ENCODE assay signal across 8 cellular contexts in genomic region chr12:53984901-53985357, GRCh38. TPM values are rescaled to one million over a fixed set of nuclear protein-coding genes. Genes with fewer than 3 reads are reported as not detected.
DNase-seq lines count a peak whose midpoint lies in the region; ATAC-seq and TF ChIP-seq lines count a peak whose summit lies in the region.

Gene HOXC10, plus strand, starts transcription at chr12:53985146. Its CDS starts 114 bp downstream, at chr12:53985260.

- peak within 1 kb of the TSS; percentile 35 for H3K4me2 ChIP-seq in parathyroid adenoma (ENCODE audit: low read length)

- peak within 1 kb of the TSS; percentile 64 for H3K4me3 ChIP-seq in fibroblast of villous mesenchyme (ENCODE audit: low read depth, low read length)
- H3K4me3 ChIP-seq in parathyroid adenoma (ENCODE audit: low read depth, low read length), result no peak within 1 kb of the TSS
- peak within 1 kb of the TSS in 1 of 3 donors; percentile 0 for H3K4me3 ChIP-seq in thyroid gland (replicated peaks in 1 of 3)

- no peak within 1 kb of the TSS for H3K27ac ChIP-seq in parathyroid adenoma
- no peak within 1 kb of the TSS for H3K27ac ChIP-seq in thyroid gland

- peak; percentile 98 for DNase-seq in Daoy (ENCODE audit: low read depth)
- peak; percentile 95 for DNase-seq in HS-5 (ENCODE audit: low read depth)
- DNase-seq in activated T-cell treated with anti-CD3 and anti-CD28 coated beads, Interleukin-2, amount 50 U/mL, for 48 hours, result peak; percentile 92 to 93
- peak; percentile 96 for DNase-seq in fibroblast of villous mesenchyme (ENCODE audit: low read depth)
- peak; percentile 57 to 65 for DNase-seq in thyroid gland

- peaks cover 37% of the 10 kb centered on the region for H3K27me3 ChIP-seq in parathyroid adenoma (ENCODE audit: control insufficient read depth, insufficient read depth, low read length)
- H3K27me3 ChIP-seq in thyroid gland, result peaks cover 89% of the 10 kb centered on the region

- TF ChIP-seq POLR2A in thyroid gland (IDR thresholded peaks at IDR 0.05), result no peak

- 8 to 9% methylated on average over 28 to 36 of the region's 36 CpGs for WGBS in thyroid gland, 2 donors

- H3K36me3 ChIP-seq in parathyroid adenoma (ENCODE audit: control insufficient read depth, insufficient read depth, low read length) (no peaks in the 10 kb centered on the region), thyroid gland (no peaks in the 10 kb centered on the region)

- H3K9me3 ChIP-seq in parathyroid adenoma (ENCODE audit: control insufficient read depth, low read length) (no peaks in the 10 kb centered on the region), thyroid gland (no peaks in the 10 kb centered on the region)

- H3K9ac ChIP-seq in parathyroid adenoma, result no peak within 1 kb of the TSS

- H3K4me1 ChIP-seq in parathyroid adenoma, result no peaks in the 10 kb centered on the region
- H3K4me1 ChIP-seq in thyroid gland, result peaks cover 17 to 18% of the 10 kb centered on the region in 2 donors

- H2AFZ ChIP-seq in parathyroid adenoma, result no peak within 1 kb of the TSS

- ATAC-seq in HG03442 (IDR thresholded peaks at IDR 0.05; ENCODE audit: unreplicated experiment), result no peak

- H3K79me2 ChIP-seq in parathyroid adenoma, result no peaks in the 10 kb centered on the region

- intact Hi-C loops in thyroid gland (cut with DNase I), result loop anchor here (10.0 kb wide), 1 partner anchor 220 kb away; no protein-coding TSS in a partner anchor

- peak; percentile 82 for TF ChIP-seq CTCF in fibroblast of villous mesenchyme (IDR thresholded peaks at IDR 0.05; ENCODE audit: insufficient read depth, low read depth, low read length)
- TF ChIP-seq CTCF in parathyroid adenoma (IDR thresholded peaks at IDR 0.05), result no peak
- peak in 3 of 6 experiments; percentile 12 to 38 (median 27) for TF ChIP-seq CTCF in thyroid gland (IDR thresholded peaks at IDR 0.05)

TF ChIP-seq in PFSK-1, 5 proteins besides CTCF, POLR2A, EP300 and RAD21:
- TF ChIP-seq REST (IDR thresholded peaks at IDR 0.05; ENCODE audit: insufficient read depth in 1 of 2, low read depth in 2 of 2, low read length in 2 of 2) (no peak), TAF1 (IDR thresholded peaks at IDR 0.05; ENCODE audit: borderline replicate concordance, insufficient read depth, low read length) (no peak), FOXP2 (optimal IDR thresholded peaks at IDR 0.05; ENCODE audit: borderline replicate concordance, extremely low read depth, extremely low read length, insufficient read depth) (peak; percentile 41), POLR2AphosphoS5 (IDR thresholded peaks at IDR 0.05; ENCODE audit: low read depth, low read length) (no peak)

RNA-seq across cellular contexts. Expression of gene HOXC10, which starts in this region (rescaled TPM):
- 5.3 and 18.7 TPM in 2 replicates for total RNA-seq in Daoy (2014; rRNA removed; shearing (Covaris generic))
- polyA plus RNA-seq in PFSK-1 (2012; ENCODE audit: insufficient read length, low read depth), result not detected
- total RNA-seq in fibroblast of villous mesenchyme (0.43 and 5.2 TPM in 2 replicates), thyroid gland (not detected)

Comparison
In these comparisons a context has a peak if more than half of its experiments do, and no peak if none do; other contexts are left out.
1. Peak in DNase-seq in thyroid gland; RNA of the gene not detected or under 1 TPM.